ENCODE assay signal across 35 cellular contexts in genomic region chr3:93936549-93936948, GRCh38.
"Had no signal": no experiment of that assay in that cellular context is flagged by ENCODE, and none has a peak within 500 bp of the region (broad histone marks: within the 10 kb centered on the region; RNA-seq: fewer than 3 reads in every experiment).

No MANE protein-coding gene starts in this region.

- H3K4me3 ChIP-seq: MG63 had no signal

- H3K9me3 ChIP-seq: MG63 had no signal

- DNase-seq: Karpas-422, Kasumi-1, MG63, MM.1S, MV-4-11, NCI-H1048, NCI-H1092, NCI-H1092 treated with DMSO at 0.1 percent for 48 hours, NCI-H1105, NCI-H1105 treated with DMSO at 0.1 percent for 48 hours, NCI-H1417, NCI-H1417 treated with DMSO at 0.1 percent for 48 hours, NCI-H1436, NCI-H1436 treated with DMSO at 0.1 percent for 48 hours, NCI-H146, NCI-H1694, NCI-H1694 treated with DMSO at 0.1 percent for 48 hours, NCI-H187, NCI-H187 treated with DMSO at 0.1 percent for 48 hours, NCI-H1930, NCI-H2029, NCI-H2029 treated with DMSO at 0.1 percent for 48 hours, NCI-H2081, NCI-H2081 treated with DMSO at 0.1 percent for 48 hours, NCI-H2107, NCI-H2171, NCI-H2171 treated with DMSO at 0.1 percent for 48 hours, NCI-H2227 treated with DMSO at 0.1 percent for 48 hours, NCI-H226, NCI-H345, NCI-H446, NCI-H446 treated with DMSO at 0.1 percent for 48 hours, NCI-H510A, NCI-H510A treated with DMSO at 0.1 percent for 48 hours, NCI-H524 had no signal

- H3K27me3 ChIP-seq: MG63 had no signal

- H3K36me3 ChIP-seq: MG63 had no signal
